Comparison of ENCODE assay signal across 8 cellular contexts in the genomic region with DNA sequence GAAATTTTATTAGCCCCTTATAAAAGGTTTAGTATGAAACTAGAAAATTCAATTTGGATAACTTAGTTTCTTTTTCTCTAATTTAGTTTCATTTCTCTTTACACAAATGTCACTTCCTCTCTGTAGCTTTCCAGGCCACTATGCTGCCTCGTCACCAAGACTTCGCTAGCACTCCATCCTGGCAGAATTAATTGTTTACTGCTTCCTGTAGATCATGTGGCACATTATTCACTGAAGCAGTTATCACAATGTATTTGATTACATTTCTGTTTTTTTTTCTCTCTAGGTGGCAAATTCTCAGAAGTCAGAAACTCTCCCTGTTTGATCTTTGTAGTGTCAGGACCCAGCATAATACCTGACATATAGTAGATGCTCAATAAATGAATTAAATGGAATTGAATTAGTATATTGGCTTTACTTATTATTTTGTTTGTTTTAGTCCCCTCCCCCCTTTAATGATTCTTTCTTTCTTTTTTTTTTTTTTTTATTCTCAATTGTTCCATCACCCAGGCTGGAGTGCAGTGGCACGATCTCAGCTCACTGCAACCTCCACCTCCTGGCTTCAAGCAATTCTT. TPM values are rescaled to one million over a fixed set of nuclear protein-coding genes. Genes with fewer than 3 reads are reported as not detected.
A peak's percentile ranks its signal among the peaks of the same experiment; 100 is the strongest.
DNase-seq lines count a peak whose midpoint lies in the region; ATAC-seq, FAIRE-seq and TF ChIP-seq lines count a peak whose summit lies in the region.

No MANE protein-coding gene starts in this region.

- TF ChIP-seq CTCF in endothelial cell of umbilical vein (IDR thresholded peaks at IDR 0.05; ENCODE audit: extremely low read depth in 1 of 2, insufficient read depth in 1 of 2, low read depth in 1 of 2, low read length in 2 of 2) (no peak), ascending aorta (IDR thresholded peaks at IDR 0.05) (no peak)

- no peaks in the 10 kb centered on the region for H3K36me3 Mint-ChIP-seq in T-cell

- H3K9ac ChIP-seq in endothelial cell of umbilical vein (replicated peaks; ENCODE audit: extremely low read depth, insufficient read depth, low read length) (peak overlapping the region; percentile 29), trophoblast cell (ENCODE audit: low read length) (no peak overlapping the region)

- no peak overlapping the region for H4K12ac ChIP-seq in trophoblast cell (ENCODE audit: low read depth, low read length)

- H2AFZ ChIP-seq in endothelial cell of umbilical vein (ENCODE audit: low read depth, low read length) (no peak overlapping the region), trophoblast cell (ENCODE audit: insufficient read depth, low read length, poor library complexity) (no peak overlapping the region)

- H3K4me1 Mint-ChIP-seq in T-cell = peaks cover 11 to 16% (median 13%) of the 10 kb centered on the region in 3 donors

- no CpG with 5 or more reads among the region's 3 CpGs for WGBS in trophoblast cell (ENCODE audit: extremely low coverage, insufficient coverage, insufficient read length)

- H3K4me2 ChIP-seq in endothelial cell of umbilical vein (ENCODE audit: insufficient read depth, low read length) (peak overlapping the region; percentile 62), trophoblast cell (ENCODE audit: low read length) (no peak overlapping the region)

- H3K4me3 ChIP-seq in endothelial cell of umbilical vein (replicated peaks in 1 of 3; ENCODE audit: insufficient read depth in 1 of 3, low read depth in 1 of 3, low read length in 3 of 3) (no peak overlapping the region), trophoblast cell (ENCODE audit: low read depth, low read length) (no peak overlapping the region), ascending aorta (no peak overlapping the region)

- CTCF ChIA-PET in T-cell (lab: Charles Lee) (interaction anchor here (0.7 to 1.6 kb wide), 4 partner anchors 9 to 280 kb away, joined by 3 to 6 read pairs (median 3); a partner anchor contains a TSS), endothelial cell of umbilical vein (lab: Charles Lee) (interaction anchor here (2.0 kb wide), 1 partner anchor 128 kb away, joined by 10 read pairs; no protein-coding TSS in a partner anchor)

- H2BK12ac ChIP-seq in trophoblast cell (ENCODE audit: low read length) = no peak overlapping the region

- H3K9me3 ChIP-seq in endothelial cell of umbilical vein (replicated peaks; ENCODE audit: control insufficient read depth, insufficient read depth, low read length) (no peaks in the 10 kb centered on the region), trophoblast cell (ENCODE audit: insufficient read depth, low read depth, low read length) (no peaks in the 10 kb centered on the region), ascending aorta (no peaks in the 10 kb centered on the region)

- dilution Hi-C loops in endothelial cell of umbilical vein (cut with MboI; ENCODE audit: extremely low pct_ligation_motif_present, low sequenced_read_pairs) = no loop called here

- peak; percentile 92 for FAIRE-seq in endothelial cell of umbilical vein (lab: Jason Lieb, UNC)

- H3K9me1 ChIP-seq in endothelial cell of umbilical vein (replicated peaks; ENCODE audit: control insufficient read depth, extremely low read depth, insufficient read depth, low read length) = no peaks in the 10 kb centered on the region

- no peak overlapping the region for H2BK120ac ChIP-seq in trophoblast cell (ENCODE audit: insufficient read depth, low read length, poor library complexity)

- POLR2A ChIA-PET in T-cell (lab: Charles Lee) = interaction anchor here in 1 of 2 donors (1.5 kb wide), 1 partner anchor 9 kb away, joined by 10 read pairs; a partner anchor contains a TSS
- POLR2A ChIA-PET in endothelial cell of umbilical vein (lab: Charles Lee) = interaction anchor here (1.4 kb wide), 1 partner anchor 9 kb away, joined by 5 read pairs; a partner anchor contains a TSS

- peak overlapping the region; percentile 82 for H3K27ac ChIP-seq in endothelial cell of umbilical vein (ENCODE audit: insufficient read depth, low read depth, low read length)
- H3K27ac ChIP-seq in trophoblast cell (ENCODE audit: low read depth, low read length) = no peak overlapping the region
- H3K27ac ChIP-seq in ascending aorta = no peak overlapping the region

- no peaks in the 10 kb centered on the region for H4K20me1 ChIP-seq in endothelial cell of umbilical vein (replicated peaks; ENCODE audit: control insufficient read depth, extremely low read depth, insufficient read depth, low read length)

- peak overlapping the region; percentile 52 to 65 (median 57) for H3K4me3 Mint-ChIP-seq in T-cell

- H3K27me3 ChIP-seq in endothelial cell of umbilical vein (ENCODE audit: control insufficient read depth in 2 of 2, insufficient read depth in 2 of 2, low read length in 2 of 2) (no peaks in the 10 kb centered on the region), trophoblast cell (ENCODE audit: insufficient read depth, low read length) (no peaks in the 10 kb centered on the region), ascending aorta (no peaks in the 10 kb centered on the region)

- no peak overlapping the region for H3K14ac ChIP-seq in trophoblast cell (ENCODE audit: low read length)

- H3K27me3 Mint-ChIP-seq in T-cell = no peaks in the 10 kb centered on the region

- no peak overlapping the region for H4K91ac ChIP-seq in trophoblast cell (ENCODE audit: low read depth, low read length)

- no peak for TF ChIP-seq POLR2A in endothelial cell of umbilical vein (IDR thresholded peaks at IDR 0.05; ENCODE audit: low read depth, low read length)

- H2AK5ac ChIP-seq in trophoblast cell (ENCODE audit: low read length) = no peak overlapping the region

- no peaks in the 10 kb centered on the region for H3K79me2 ChIP-seq in endothelial cell of umbilical vein (ENCODE audit: control insufficient read depth, insufficient read depth, low read length)
- no peaks in the 10 kb centered on the region for H3K79me2 ChIP-seq in trophoblast cell (ENCODE audit: control insufficient read depth, insufficient read depth, low read length, poor library complexity)

- H3K36me3 ChIP-seq in endothelial cell of umbilical vein (ENCODE audit: control insufficient read depth in 2 of 2, extremely low read depth in 1 of 2, insufficient read depth in 2 of 2, low read length in 2 of 2) (no peaks in the 10 kb centered on the region), trophoblast cell (ENCODE audit: control insufficient read depth in 1 of 2, insufficient read depth in 2 of 2, low read length in 2 of 2) (no peaks in the 10 kb centered on the region), ascending aorta (no peaks in the 10 kb centered on the region)

- peak overlapping the region; percentile 95 to 96 for H3K27ac Mint-ChIP-seq in T-cell

- DNase-seq in NCI-H748 (lab: John Stamatoyannopoulos, UW; ENCODE audit: unreplicated experiment) = peak; percentile 4
- no peak for DNase-seq in NCI-H748 treated with DMSO at 0.1 percent for 48 hours (lab: John Stamatoyannopoulos, UW)
- DNase-seq in T-cell = peak in 31 of 34 experiments; percentile 19 to 73 (median 45)
- DNase-seq in endothelial cell of umbilical vein (ENCODE audit: low read depth, low spot score) = peak; percentile 76
- no peak for DNase-seq in trophoblast cell
- no peak for DNase-seq in ascending aorta (ENCODE audit: low spot score in 2 of 2)
- no peak for DNase-seq in HT-29 (ENCODE audit: low spot score)

- no peak overlapping the region for H4K8ac ChIP-seq in trophoblast cell (ENCODE audit: low read depth, low read length)

- no peak overlapping the region for H2BK5ac ChIP-seq in trophoblast cell (ENCODE audit: low read depth, low read length, poor library complexity)

- no peaks in the 10 kb centered on the region for H3K79me1 ChIP-seq in trophoblast cell (ENCODE audit: low read length)

- no peak overlapping the region for H3K18ac ChIP-seq in trophoblast cell (ENCODE audit: low read length)

- H3K9me3 Mint-ChIP-seq in T-cell = no peaks in the 10 kb centered on the region

- no peak overlapping the region for H3K23ac ChIP-seq in trophoblast cell (ENCODE audit: low read length)

- peak; percentile 66 for ATAC-seq in HG03045 (IDR thresholded peaks at IDR 0.05; ENCODE audit: unreplicated experiment)
- ATAC-seq in T-cell (replicated peaks in 1 of 4) = peak; percentile 88 to 99 (median 92)

- H3K4me1 ChIP-seq in endothelial cell of umbilical vein (ENCODE audit: control insufficient read depth, extremely low read depth, insufficient read depth, low read length) (peaks cover 4% of the 10 kb centered on the region), trophoblast cell (ENCODE audit: control insufficient read depth in 1 of 2, insufficient read depth in 2 of 2, low read length in 2 of 2) (no peaks in the 10 kb centered on the region), ascending aorta (no peaks in the 10 kb centered on the region)

- TSS peak; percentile 60 for BruUV-seq in endothelial cell of umbilical vein (replicated peaks; lab: Mats Ljungman, UMichigan)

- H3K4ac ChIP-seq in trophoblast cell (ENCODE audit: low read depth, low read length) = no peak overlapping the region

- intact Hi-C loops in endothelial cell of umbilical vein (cut with micrococcal nuclease) = loop anchor here (1.0 kb wide), 1 partner anchor 8 kb away; no protein-coding TSS in a partner anchor
- intact Hi-C loops in ascending aorta (cut with DNase I) = no loop called here

RNA-seq across cellular contexts. Expression of a gene that starts 9.3 kb away (rescaled TPM):
- total RNA-seq in T-cell (100 to 1,000 TPM in 2 of 5 donors, 10 to 100 TPM in 3; 89.6 to 258 (median 94.4) TPM), endothelial cell of umbilical vein (256 and 289 TPM in 2 replicates), ascending aorta (349 TPM)
- polyA plus RNA-seq in endothelial cell of umbilical vein = 264 and 526 TPM in 2 replicates
- 181 and 234 TPM in 2 replicates for polyA plus RNA-seq in endothelial cell of umbilical vein (2011; cell fraction: cytosol; rRNA removed)
- polyA plus RNA-seq in endothelial cell of umbilical vein (2011; cell fraction: nucleus; rRNA removed) = 3,716 and 6,543 TPM in 2 replicates
- polyA plus RNA-seq in endothelial cell of umbilical vein (2012) = 485 and 1,166 TPM in 2 replicates
- polyA minus RNA-seq in endothelial cell of umbilical vein = 186 and 341 TPM in 2 replicates
- 23.6 TPM for polyA minus RNA-seq in endothelial cell of umbilical vein (2011; cell fraction: cytosol; rRNA and poly(A)+ RNA removed)
- 856 and 1,169 TPM in 2 replicates for polyA minus RNA-seq in endothelial cell of umbilical vein (2011; cell fraction: nucleus; rRNA and poly(A)+ RNA removed)
- 142 and 148 TPM in 2 replicates for polyA plus RNA-seq in trophoblast cell (2013)
- total RNA-seq in HT-29 (2014; rRNA removed; shearing (Covaris generic)) = 70.2 and 80.5 TPM in 2 replicates

RNA-seq across cellular contexts. Expression of a gene that starts 30.6 kb away (rescaled TPM):
- total RNA-seq in T-cell (10 to 100 TPM; 15.0 to 22.1 (median 19.2) TPM), endothelial cell of umbilical vein (83.1 and 88.5 TPM in 2 replicates), ascending aorta (6.6 TPM)
- polyA plus RNA-seq in endothelial cell of umbilical vein = 37.5 and 38.4 TPM in 2 replicates
- 42.7 and 46.6 TPM in 2 replicates for polyA plus RNA-seq in endothelial cell of umbilical vein (2011; cell fraction: cytosol; rRNA removed)
- 117 and 153 TPM in 2 replicates for polyA plus RNA-seq in endothelial cell of umbilical vein (2011; cell fraction: nucleus; rRNA removed)
- 76.9 and 96.7 TPM in 2 replicates for polyA plus RNA-seq in endothelial cell of umbilical vein (2012)
- polyA minus RNA-seq in endothelial cell of umbilical vein = 42.3 and 46.6 TPM in 2 replicates
- polyA minus RNA-seq in endothelial cell of umbilical vein (2011; cell fraction: cytosol; rRNA and poly(A)+ RNA removed) = 32.6 TPM
- 31.4 and 44.0 TPM in 2 replicates for polyA minus RNA-seq in endothelial cell of umbilical vein (2011; cell fraction: nucleus; rRNA and poly(A)+ RNA removed)
- 31.6 and 32.5 TPM in 2 replicates for polyA plus RNA-seq in trophoblast cell (2013)
- 6.1 and 6.7 TPM in 2 replicates for total RNA-seq in HT-29 (2014; rRNA removed; shearing (Covaris generic))

Comparison
In these comparisons a context has a peak if more than half of its experiments do, and no peak if none do; other contexts are left out.
1. DNase-seq: peak in NCI-H748 (single experiment), T-cell (31 of 34) and endothelial cell of umbilical vein (single experiment); none in NCI-H748 treated with DMSO at 0.1 percent for 48 hours (single experiment), trophoblast cell (0 of 2), ascending aorta (0 of 2) and HT-29 (single experiment).